In genomic region chr21:38178653-38179503, GRCh38 we compare ENCODE assay signal across 28 cellular contexts.
A peak's percentile ranks its signal among the peaks of the same experiment; 100 is the strongest.
DNase-seq lines count a peak whose midpoint lies in the region; ATAC-seq, FAIRE-seq and TF ChIP-seq lines count a peak whose summit lies in the region.
"Had no signal": no experiment of that assay in that cellular context is flagged by ENCODE, and none has a peak within 500 bp of the region (broad histone marks: within the 10 kb centered on the region; RNA-seq: fewer than 3 reads in every experiment).

No MANE protein-coding gene starts in this region.

- DNase-seq in stimulated activated naive CD8-positive, alpha-beta T cell treated with anti-CD3 and anti-CD28 coated beads, Interleukin-15, Interleukin-2, amounts not matched to agents 100 U/mL and 50 U/mL, for 24 hours: no peak
- DNase-seq in bronchial epithelial cell (ENCODE audit: low read depth): peak; percentile 91
- no peak for DNase-seq in mesenchymal stem cell
- no peak for DNase-seq in stimulated activated CD4-positive, alpha-beta T cell treated with anti-CD3 and anti-CD28 coated beads, Interleukin-12 subunit alpha, Interleukin-12 subunit beta, amount 100 ng/mL, for 4 hours
- DNase-seq in transverse colon: no peak
- no peak for DNase-seq in HT-29 (ENCODE audit: low spot score)
- DNase-seq: activated CD4-positive, alpha-beta T cell treated with anti-CD3 and anti-CD28 coated beads for 4 hours; activated effector memory CD4-positive, alpha-beta T cell treated with anti-CD3 and anti-CD28 coated beads, Interleukin-2, amount 50 U/mL, for 16 hours; activated naive CD8-positive, alpha-beta T cell treated with anti-CD3 and anti-CD28 coated beads for 36 hours; caudate nucleus; cortex of kidney; DMS79 treated with DMSO at 0.1 percent for 48 hours; effector memory CD8-positive, alpha-beta T cell; foreskin melanocyte; natural killer cell; NCI-H1694 treated with DMSO at 0.1 percent for 48 hours; NCI-H2171 treated with DMSO at 0.1 percent for 48 hours; NCI-H524; SHP77 treated with DMSO at 0.1 percent for 48 hours; stimulated activated naive CD4-positive, alpha-beta T cell treated with Interleukin-2 at 50 U/mL for 16 hours; testis; uterus had no signal

- H2BK15ac ChIP-seq in mesenchymal stem cell (ENCODE audit: low read depth, poor library complexity, severe bottlenecking): no peak overlapping the region

- no peak overlapping the region for H2AK5ac ChIP-seq in mesenchymal stem cell (ENCODE audit: low read length, severe bottlenecking)

- H3K14ac ChIP-seq in mesenchymal stem cell (ENCODE audit: low read length in 2 of 2): no peak overlapping the region

- no peak for TF ChIP-seq EP300 in transverse colon (IDR thresholded peaks at IDR 0.05; ENCODE audit: low read depth)

- H3K79me1 ChIP-seq in mesenchymal stem cell (replicated peaks; ENCODE audit: low read length, poor library complexity, severe bottlenecking): peaks cover 3% of the 10 kb centered on the region

- H3K36me3 Mint-ChIP-seq in stimulated activated naive CD8-positive, alpha-beta T cell treated with anti-CD3 and anti-CD28 coated beads, Interleukin-15, Interleukin-2, amounts not matched to agents 100 ng/mL and 50 ng/mL, for 24 hours (ENCODE audit: low read depth): no peaks in the 10 kb centered on the region
- H3K36me3 Mint-ChIP-seq: activated naive CD8-positive, alpha-beta T cell treated with anti-CD3 and anti-CD28 coated beads for 36 hours; natural killer cell had no signal

- TF ChIP-seq POLR2A in transverse colon (IDR thresholded peaks at IDR 0.05) (no peak), GM18505 (IDR thresholded peaks at IDR 0.05; ENCODE audit: borderline replicate concordance, extremely low read depth, insufficient read depth, insufficient read length) (no peak)

- H3K4me2 ChIP-seq in mesenchymal stem cell (ENCODE audit: low read length, poor library complexity, severe bottlenecking): no peak overlapping the region
- H3K4me2 ChIP-seq: A549 had no signal

- no peaks in the 10 kb centered on the region for H3K4me1 Mint-ChIP-seq in stimulated activated naive CD8-positive, alpha-beta T cell treated with anti-CD3 and anti-CD28 coated beads, Interleukin-15, Interleukin-2, amounts not matched to agents 100 ng/mL and 50 ng/mL, for 24 hours (ENCODE audit: low read depth)
- H3K4me1 Mint-ChIP-seq: activated naive CD8-positive, alpha-beta T cell treated with anti-CD3 and anti-CD28 coated beads for 36 hours; natural killer cell had no signal

- H3K4ac ChIP-seq in mesenchymal stem cell (ENCODE audit: low read depth in 1 of 2, low read length in 2 of 2): no peak overlapping the region

- H3K4me3 Mint-ChIP-seq in stimulated activated naive CD8-positive, alpha-beta T cell treated with anti-CD3 and anti-CD28 coated beads, Interleukin-15, Interleukin-2, amounts not matched to agents 100 ng/mL and 50 ng/mL, for 24 hours: no peak overlapping the region
- H3K4me3 Mint-ChIP-seq: activated naive CD8-positive, alpha-beta T cell treated with anti-CD3 and anti-CD28 coated beads for 36 hours; effector memory CD8-positive, alpha-beta T cell; natural killer cell had no signal

- peaks cover 3% of the 10 kb centered on the region for H3K9me3 ChIP-seq in mesenchymal stem cell (ENCODE audit: control insufficient read depth, low read length)
- no peaks in the 10 kb centered on the region for H3K9me3 ChIP-seq in transverse colon
- H3K9me3 ChIP-seq: A549, ascending aorta, testis, uterus had no signal

- no peak overlapping the region for H3K18ac ChIP-seq in mesenchymal stem cell (ENCODE audit: low read depth in 1 of 2, low read length in 2 of 2)

- in situ Hi-C loops in transverse colon (cut with MboI; ENCODE audit: low pct_ligation_motif_present in 1 of 4, low pct_unique_long_range_greater_than_20kb in 1 of 4, low sequenced_read_pairs in 3 of 4): no loop called here

- peak overlapping the region; percentile 61 for H3K9ac ChIP-seq in mesenchymal stem cell (ENCODE audit: low read length)

- H3K9me3 Mint-ChIP-seq in stimulated activated naive CD8-positive, alpha-beta T cell treated with anti-CD3 and anti-CD28 coated beads, Interleukin-15, Interleukin-2, amounts not matched to agents 100 ng/mL and 50 ng/mL, for 24 hours: no peaks in the 10 kb centered on the region
- H3K9me3 Mint-ChIP-seq: activated naive CD8-positive, alpha-beta T cell treated with anti-CD3 and anti-CD28 coated beads for 36 hours; natural killer cell had no signal

- no peak overlapping the region for H4K8ac ChIP-seq in mesenchymal stem cell (ENCODE audit: low read length)

- H2BK12ac ChIP-seq in mesenchymal stem cell (ENCODE audit: low read length in 2 of 2): no peak overlapping the region

- no peak for ATAC-seq in stimulated activated naive CD8-positive, alpha-beta T cell treated with anti-CD3 and anti-CD28 coated beads, Interleukin-15, Interleukin-2, amounts not matched to agents 100 U/mL and 50 U/mL, for 24 hours
- no peak for ATAC-seq in GM18505 (IDR thresholded peaks at IDR 0.05; ENCODE audit: unreplicated experiment)
- ATAC-seq: A549; effector memory CD8-positive, alpha-beta T cell; natural killer cell had no signal

- peak overlapping the region; percentile 24 for H3K27ac Mint-ChIP-seq in stimulated activated naive CD8-positive, alpha-beta T cell treated with anti-CD3 and anti-CD28 coated beads, Interleukin-15, Interleukin-2, amounts not matched to agents 100 ng/mL and 50 ng/mL, for 24 hours
- H3K27ac Mint-ChIP-seq: activated naive CD8-positive, alpha-beta T cell treated with anti-CD3 and anti-CD28 coated beads for 36 hours; effector memory CD8-positive, alpha-beta T cell; natural killer cell had no signal

- no peak overlapping the region for H3K23ac ChIP-seq in mesenchymal stem cell (ENCODE audit: low read length in 2 of 2)

- no peaks in the 10 kb centered on the region for H3K36me3 ChIP-seq in bronchial epithelial cell (ENCODE audit: control insufficient read depth, insufficient read depth, low read length)
- H3K36me3 ChIP-seq in mesenchymal stem cell (ENCODE audit: control insufficient read depth in 1 of 2, insufficient read depth in 2 of 2, low read depth in 1 of 2, low read length in 2 of 2): no peaks in the 10 kb centered on the region
- H3K36me3 ChIP-seq in transverse colon: no peaks in the 10 kb centered on the region
- H3K36me3 ChIP-seq: ascending aorta, uterus had no signal

- peak; percentile 52 for FAIRE-seq in bronchial epithelial cell (lab: Jason Lieb, UNC)
- FAIRE-seq: A549 had no signal

- no peak overlapping the region for H2BK5ac ChIP-seq in mesenchymal stem cell (ENCODE audit: low read depth, low read length, poor library complexity, severe bottlenecking)

- TF ChIP-seq CTCF in bronchial epithelial cell (IDR thresholded peaks at IDR 0.05; ENCODE audit: insufficient read depth, low read length, severe bottlenecking): no peak
- TF ChIP-seq CTCF in transverse colon (IDR thresholded peaks at IDR 0.05): no peak

- peaks cover 5% of the 10 kb centered on the region for H3K4me1 ChIP-seq in mesenchymal stem cell (ENCODE audit: control insufficient read depth, insufficient read depth, low read depth, low read length)
- H3K4me1 ChIP-seq in transverse colon: no peaks in the 10 kb centered on the region
- H3K4me1 ChIP-seq: A549, testis, uterus had no signal

- intact Hi-C loops in transverse colon (cut with DNase I; ENCODE audit: low total_unique reads): no loop called here

- H4K91ac ChIP-seq in mesenchymal stem cell (ENCODE audit: low read length): no peak overlapping the region

- H3K27me3 Mint-ChIP-seq in stimulated activated naive CD8-positive, alpha-beta T cell treated with anti-CD3 and anti-CD28 coated beads, Interleukin-15, Interleukin-2, amounts not matched to agents 100 ng/mL and 50 ng/mL, for 24 hours: peaks cover 10% of the 10 kb centered on the region

- H3K27ac ChIP-seq in mesenchymal stem cell (ENCODE audit: low read length, poor library complexity, severe bottlenecking) (no peak overlapping the region), transverse colon (no peak overlapping the region)
- H3K27ac ChIP-seq: ascending aorta, skin epidermis, testis, uterus, VCaP had no signal

- H2AFZ ChIP-seq in mesenchymal stem cell (ENCODE audit: low read depth, low read length): no peak overlapping the region

- WGBS in mesenchymal stem cell: 84% methylated on average over 6 of the region's 6 CpGs
- WGBS in transverse colon (ENCODE audit: low coverage in 1 of 2), 2 donors: 78% methylated on average over 5 to 6 of the region's 6 CpGs

- no peaks in the 10 kb centered on the region for H3K27me3 ChIP-seq in bronchial epithelial cell (ENCODE audit: control insufficient read depth, insufficient read depth, low read length)
- no peaks in the 10 kb centered on the region for H3K27me3 ChIP-seq in mesenchymal stem cell (ENCODE audit: control insufficient read depth in 1 of 2, insufficient read depth in 1 of 2, low read length in 2 of 2)
- no peaks in the 10 kb centered on the region for H3K27me3 ChIP-seq in transverse colon
- H3K27me3 ChIP-seq: ascending aorta, testis, uterus had no signal

- H3K4me3 ChIP-seq in bronchial epithelial cell (ENCODE audit: low read depth, low read length) (no peak overlapping the region), mesenchymal stem cell (ENCODE audit: insufficient read depth in 1 of 2, low read depth in 1 of 2, low read length in 2 of 2) (no peak overlapping the region), transverse colon (no peak overlapping the region)
- H3K4me3 ChIP-seq: A549, ascending aorta, skin epidermis, testis, uterus had no signal

- H2BK120ac ChIP-seq in mesenchymal stem cell (ENCODE audit: low read depth, low read length): no peak overlapping the region
